ENCODE assay signal across 8 cellular contexts in genomic region chr22:20156611-20157415, GRCh38. TPM values are rescaled to one million over a fixed set of nuclear protein-coding genes. Genes with fewer than 3 reads are reported as not detected.
A peak's percentile ranks its signal among the peaks of the same experiment; 100 is the strongest.
DNase-seq lines count a peak whose midpoint lies in the region; ATAC-seq and TF ChIP-seq lines count a peak whose summit lies in the region.

No MANE protein-coding gene starts in this region.

- BruUV-seq in MCF 10A (replicated peaks; lab: Mats Ljungman, UMichigan), result no TSS peak

- TF ChIP-seq CTCF in WI38 (IDR thresholded peaks at IDR 0.05; ENCODE audit: low read depth, low read length), result peak; percentile 97
- peak; percentile 99 for TF ChIP-seq CTCF in MCF 10A (IDR thresholded peaks at IDR 0.05; ENCODE audit: unreplicated experiment)

- DNase-seq in DMS79 treated with DMSO at 0.1 percent for 48 hours (lab: John Stamatoyannopoulos, UW), result peak; percentile 26
- no peak for DNase-seq in DMS79 (lab: John Stamatoyannopoulos, UW)
- peak; percentile 50 to 70 for DNase-seq in NCI-H1930 (lab: John Stamatoyannopoulos, UW)
- peak; percentile 66 for DNase-seq in MCF 10A (ENCODE audit: unreplicated experiment)
- peak; percentile 87 for DNase-seq in inferior parietal cortex (ENCODE audit: extremely low spot score)
- DNase-seq in stimulated activated CD4-positive, alpha-beta T cell treated with anti-CD3 and anti-CD28 coated beads, Interleukin-15, amount 100 ng/mL, for 1 hour (ENCODE audit: low read depth in 1 of 2, low spot score in 1 of 2), result peak; percentile 76 to 87

- ATAC-seq in GM21447 (IDR thresholded peaks at IDR 0.05; ENCODE audit: unreplicated experiment), result no peak

- no peak overlapping the region for H3K4me3 ChIP-seq in WI38 (ENCODE audit: low read depth, low read length)

- H3K4me1 Mint-ChIP-seq in MCF 10A (ENCODE audit: insufficient read depth, unreplicated experiment), result no peaks in the 10 kb centered on the region

- no peak overlapping the region for H3K27ac Mint-ChIP-seq in MCF 10A (ENCODE audit: low read depth, unreplicated experiment)

- POLR2A ChIA-PET in MCF 10A (lab: Yijun Ruan, JAX), result no interaction called here

- CTCF ChIA-PET in MCF 10A (lab: Yijun Ruan, JAX), result interaction anchor here (0.6 to 6.0 kb wide), 19 partner anchors 10 to 367 kb away, joined by 3 to 51 read pairs (median 3); no protein-coding TSS in a partner anchor

- no peak overlapping the region for H3K4me3 Mint-ChIP-seq in MCF 10A (ENCODE audit: unreplicated experiment)

- H3K27me3 Mint-ChIP-seq in MCF 10A (ENCODE audit: insufficient read depth, unreplicated experiment), result no peaks in the 10 kb centered on the region

- intact Hi-C loops in MCF 10A (cut with micrococcal nuclease), result loop anchor here (1.0 to 2.0 kb wide), 4 partner anchors 82 to 300 kb away; partner anchors contain the start of gene RTN4R

- no peaks in the 10 kb centered on the region for H3K9me3 Mint-ChIP-seq in MCF 10A (ENCODE audit: unreplicated experiment)

- H3K36me3 Mint-ChIP-seq in MCF 10A (ENCODE audit: insufficient read depth, unreplicated experiment), result no peaks in the 10 kb centered on the region

RNA-seq across cellular contexts. Expression of gene CCDC188, which starts 6.0 kb away (rescaled TPM):
- total RNA-seq in MCF 10A (2022), result 0.70 and 0.93 TPM in 2 replicates

RNA-seq across cellular contexts. Expression of gene ZDHHC8, which starts 25.2 kb away (rescaled TPM):
- total RNA-seq in MCF 10A (2022), result 43.6 and 44.8 TPM in 2 replicates

RNA-seq across cellular contexts. Expression of gene TRMT2A, which starts 39.8 kb away (rescaled TPM):
- total RNA-seq in MCF 10A (2022), result 39.0 and 47.1 TPM in 2 replicates

RNA-seq across cellular contexts. Expression of gene RANBP1, which starts 40.9 kb away (rescaled TPM):
- total RNA-seq in MCF 10A (2022), result 126 and 195 TPM in 2 replicates
